ENCODE assay signal across 8 cellular contexts in the genomic region with DNA sequence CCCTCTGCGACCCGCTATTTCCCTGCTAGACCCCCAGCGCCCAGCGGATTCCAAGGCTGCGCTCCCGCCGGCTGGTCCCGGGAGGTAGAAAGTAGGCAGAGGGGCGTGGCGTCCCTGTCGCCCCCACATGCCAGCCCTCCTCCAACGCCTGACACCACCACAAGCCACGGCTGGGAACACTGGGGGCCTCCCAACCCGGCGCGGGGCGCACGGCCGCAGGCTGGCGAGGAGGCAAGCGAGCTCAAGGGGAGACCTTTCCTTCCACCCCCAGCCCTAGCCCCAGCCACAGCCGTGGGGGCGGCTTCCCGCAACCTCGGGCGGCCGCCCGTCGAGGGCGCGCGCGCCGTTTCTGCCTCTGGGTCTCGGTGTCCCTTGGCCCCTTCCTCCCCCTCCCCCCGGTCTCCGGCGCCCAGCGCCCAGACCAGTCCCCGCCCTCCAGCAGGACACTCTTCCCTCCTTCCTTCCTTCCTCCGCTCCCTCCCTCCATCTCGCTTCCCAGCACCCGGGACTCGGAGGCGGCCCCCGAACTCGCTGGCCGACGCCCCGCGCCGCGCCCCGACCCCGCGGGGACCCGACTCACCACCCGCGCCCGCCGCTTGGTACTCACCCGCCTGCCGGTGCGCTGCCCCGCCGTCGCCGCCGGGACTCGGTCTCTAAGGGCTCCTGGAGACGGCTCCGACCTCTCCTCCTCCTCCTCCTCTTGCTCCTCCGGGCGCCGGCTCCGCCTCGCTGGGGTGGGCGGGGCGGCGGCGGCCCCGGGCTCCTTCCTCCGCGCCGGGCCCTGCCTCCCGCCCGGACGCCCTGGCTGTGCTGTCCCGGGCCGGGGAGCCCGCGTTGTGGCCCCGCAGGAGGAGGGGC. TPM values are rescaled to one million over a fixed set of nuclear protein-coding genes. Genes with fewer than 3 reads are reported as not detected.
A peak's percentile ranks its signal among the peaks of the same experiment; 100 is the strongest.
DNase-seq lines count a peak whose midpoint lies in the region; ATAC-seq and TF ChIP-seq lines count a peak whose summit lies in the region.

Gene GNG12, minus strand, starts transcription at position 731 of the 858 bp plus-strand sequence. CDS start 125,781 bp downstream, outside the sequence.

- H3K36me3 ChIP-seq in neural progenitor cell = no peaks in the 10 kb centered on the region

- no peak within 1 kb of the TSS for H3K27ac Mint-ChIP-seq in activated naive CD4-positive, alpha-beta T cell treated with anti-CD3 and anti-CD28 coated beads, Interleukin-2, amount 50 U/mL, for 72 hours
- H3K27ac Mint-ChIP-seq in neural progenitor cell = peak within 1 kb of the TSS; percentile 99

- ATAC-seq in GM19438 (IDR thresholded peaks at IDR 0.05; ENCODE audit: low read depth, unreplicated experiment) (peak; percentile 74), GM19467 (IDR thresholded peaks at IDR 0.05; ENCODE audit: unreplicated experiment) (no peak)
- ATAC-seq in activated naive CD4-positive, alpha-beta T cell treated with anti-CD3 and anti-CD28 coated beads, Interleukin-2, amount 50 U/mL, for 72 hours = peak; percentile 64 to 86

- peaks cover 25% of the 10 kb centered on the region for H3K79me2 ChIP-seq in neural progenitor cell (ENCODE audit: low read depth)

- no peak within 1 kb of the TSS for H3K9ac ChIP-seq in neural progenitor cell

- H3K9me3 ChIP-seq in neural progenitor cell (ENCODE audit: low read depth) = no peaks in the 10 kb centered on the region

- DNase-seq in CD1c-positive myeloid dendritic cell (ENCODE audit: extremely low spot score) (peak; percentile 17), NCI-H146 treated with DMSO at 0.1 percent for 48 hours (lab: John Stamatoyannopoulos, UW; ENCODE audit: unreplicated experiment) (peak; percentile 36), glomerular visceral epithelial cell (ENCODE audit: extremely low spot score) (peak; percentile 86), neural progenitor cell (ENCODE audit: low spot score) (peak; percentile 87), NCI-H446 treated with DMSO at 0.1 percent for 48 hours (lab: John Stamatoyannopoulos, UW) (no peak)
- DNase-seq in activated naive CD4-positive, alpha-beta T cell treated with anti-CD3 and anti-CD28 coated beads, Interleukin-2, amount 50 U/mL, for 72 hours (ENCODE audit: low spot score in 2 of 2) = peak in 1 of 2 donors; percentile 46

- H3F3A ChIP-seq in neural progenitor cell (ENCODE audit: low read depth) = peaks cover 26% of the 10 kb centered on the region

- no peaks in the 10 kb centered on the region for H4K20me1 ChIP-seq in neural progenitor cell (ENCODE audit: low read depth)

- peaks cover 33% of the 10 kb centered on the region for H3K4me1 ChIP-seq in neural progenitor cell

- no peaks in the 10 kb centered on the region for H3K9me3 Mint-ChIP-seq in activated naive CD4-positive, alpha-beta T cell treated with anti-CD3 and anti-CD28 coated beads, Interleukin-2, amount 50 U/mL, for 72 hours
- no peaks in the 10 kb centered on the region for H3K9me3 Mint-ChIP-seq in neural progenitor cell

- peaks cover 33% of the 10 kb centered on the region for H3K4me1 Mint-ChIP-seq in neural progenitor cell

- peaks cover 45% of the 10 kb centered on the region for H3K27me3 ChIP-seq in neural progenitor cell

- H2AFZ ChIP-seq in neural progenitor cell (replicated peaks) = peak within 1 kb of the TSS; percentile 99

- H3K36me3 Mint-ChIP-seq in activated naive CD4-positive, alpha-beta T cell treated with anti-CD3 and anti-CD28 coated beads, Interleukin-2, amount 50 U/mL, for 72 hours = peaks cover 0 to 7% of the 10 kb centered on the region in 2 donors
- peaks cover 5% of the 10 kb centered on the region for H3K36me3 Mint-ChIP-seq in neural progenitor cell

- H3K4me2 ChIP-seq in neural progenitor cell = peak within 1 kb of the TSS; percentile 87

- H3K4me3 ChIP-seq in neural progenitor cell = peak within 1 kb of the TSS; percentile 79

- peak within 1 kb of the TSS; percentile 95 for H3K4me3 Mint-ChIP-seq in neural progenitor cell

- no peak within 1 kb of the TSS for H3K27ac ChIP-seq in neural progenitor cell

- no peak for TF ChIP-seq CTCF in neural progenitor cell (IDR thresholded peaks at IDR 0.05)

- peaks cover 4% of the 10 kb centered on the region for H3K27me3 Mint-ChIP-seq in neural progenitor cell (ENCODE audit: insufficient read depth, low read depth)

RNA-seq across cellular contexts. Expression of gene GNG12, which starts in this region (rescaled TPM):
- under 1 TPM in 1 of 2 donors, not detected in 1; 0.23 TPM for total RNA-seq in activated naive CD4-positive, alpha-beta T cell treated with anti-CD3 and anti-CD28 coated beads, Interleukin-2, amount 50 U/mL, for 72 hours
- 30.3 and 44.5 TPM in 2 replicates for total RNA-seq in neural progenitor cell (ENCODE audit: low replicate concordance)

Comparison
In these comparisons a context has a peak if more than half of its experiments do, and no peak if none do; other contexts are left out.
1. RNA of gene GNG12 (total RNA-seq): 30.3 to 44.5 TPM in neural progenitor cell; 0.23 TPM in activated naive CD4-positive, alpha-beta T cell treated with anti-CD3 and anti-CD28 coated beads, Interleukin-2, amount 50 U/mL, for 72 hours; every median in the first group is over 10 times any median in the second.
2. Peak in ATAC-seq in activated naive CD4-positive, alpha-beta T cell treated with anti-CD3 and anti-CD28 coated beads, Interleukin-2, amount 50 U/mL, for 72 hours; RNA of the gene not detected or under 1 TPM.